Comparison of ENCODE assay signal across 17 cellular contexts in the genomic region with DNA sequence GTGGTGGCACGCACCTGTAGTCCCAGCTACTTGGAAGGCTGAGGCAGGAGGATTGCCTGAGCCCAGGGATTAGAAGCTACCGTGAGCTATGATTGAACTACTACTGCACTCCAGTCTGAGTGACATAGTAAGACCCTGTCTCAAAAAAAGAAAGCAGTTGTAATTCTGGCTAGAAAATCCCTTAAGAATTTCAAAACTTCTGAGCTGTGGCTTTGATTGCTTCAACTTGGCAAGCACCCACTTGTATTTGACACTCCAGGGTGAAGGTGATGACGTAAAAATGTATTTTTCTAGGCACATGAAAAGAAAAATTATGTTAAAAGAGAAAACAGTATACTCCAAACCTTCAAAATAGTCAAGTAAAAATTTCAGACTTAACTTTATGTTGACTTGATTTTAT.
"Had no signal": no experiment of that assay in that cellular context is flagged by ENCODE, and none has a peak within 500 bp of the region (broad histone marks: within the 10 kb centered on the region; RNA-seq: fewer than 3 reads in every experiment).

No MANE protein-coding gene starts in this region.

- H3K4me3 Mint-ChIP-seq: immature natural killer cell, mesothelial cell of epicardium, naive B cell had no signal

- H3K4me1 Mint-ChIP-seq: immature natural killer cell, mesothelial cell of epicardium, naive B cell had no signal

- H3K27me3 Mint-ChIP-seq: naive B cell had no signal

- ATAC-seq: foreskin keratinocyte, gastroesophageal sphincter, heart left ventricle, left cardiac atrium, left lung, left ventricle myocardium superior, lower lobe of right lung, mucosa of descending colon had no signal

- DNase-seq: dermis blood vessel endothelial cell; dorsolateral prefrontal cortex; effector CD4-positive, alpha-beta T cell; effector memory CD4-positive, alpha-beta T cell; foreskin keratinocyte; heart left ventricle; hypothalamus; immature natural killer cell; left cardiac atrium; left lung; left ventricle myocardium superior; lower lobe of right lung; mesenchymal stem cell; mucosa of descending colon; naive B cell had no signal

- H3K27ac Mint-ChIP-seq: immature natural killer cell, mesothelial cell of epicardium had no signal
